ENCODE assay signal across 9 cellular contexts in genomic region chr5:31186672-31187267, GRCh38. TPM values are rescaled to one million over a fixed set of nuclear protein-coding genes. Genes with fewer than 3 reads are reported as not detected.
DNase-seq lines count a peak whose midpoint lies in the region; ATAC-seq and TF ChIP-seq lines count a peak whose summit lies in the region.
"Had no signal": no experiment of that assay in that cellular context is flagged by ENCODE, and none has a peak within 500 bp of the region (broad histone marks: within the 10 kb centered on the region; RNA-seq: fewer than 3 reads in every experiment).

No MANE protein-coding gene starts in this region.

- no peak overlapping the region for H3K4me3 ChIP-seq in PC-9
- H3K4me3 ChIP-seq in esophagus squamous epithelium, result no peak overlapping the region
- H3K4me3 ChIP-seq in retinal pigment epithelial cell (ENCODE audit: low read length), result no peak overlapping the region

- peak; percentile 48 for ATAC-seq in HG03469 (IDR thresholded peaks at IDR 0.05; ENCODE audit: unreplicated experiment)
- ATAC-seq in activated naive CD4-positive, alpha-beta T cell treated with anti-CD3 and anti-CD28 coated beads, Interleukin-2, amount 50 U/mL, for 72 hours, result no peak
- ATAC-seq: naive thymus-derived CD8-positive, alpha-beta T cell had no signal

- CTCF ChIA-PET in PC-9 (lab: Charles Lee), result interaction anchor here (0.6 to 1.2 kb wide), 3 partner anchors 12 to 1146 kb away, joined by 3 to 5 read pairs (median 4); no protein-coding TSS in a partner anchor

- H3K9me3 ChIP-seq in PC-9 (ENCODE audit: insufficient read depth, low read depth), result no peaks in the 10 kb centered on the region
- no peaks in the 10 kb centered on the region for H3K9me3 ChIP-seq in esophagus squamous epithelium

- no peaks in the 10 kb centered on the region for H3K36me3 Mint-ChIP-seq in activated CD4-positive, alpha-beta T cell treated with anti-CD3 and anti-CD28 coated beads, Interleukin-2, amount 10 ng/mL, durations not matched to agents 24 days and 14 days (ENCODE audit: low read depth)
- no peaks in the 10 kb centered on the region for H3K36me3 Mint-ChIP-seq in activated naive CD4-positive, alpha-beta T cell treated with anti-CD3 and anti-CD28 coated beads, Interleukin-2, amount 50 U/mL, for 72 hours
- H3K36me3 Mint-ChIP-seq: naive thymus-derived CD8-positive, alpha-beta T cell had no signal

- no peaks in the 10 kb centered on the region for H3K9me3 Mint-ChIP-seq in activated CD4-positive, alpha-beta T cell treated with anti-CD3 and anti-CD28 coated beads, Interleukin-2, amount 10 ng/mL, durations not matched to agents 24 days and 14 days
- H3K9me3 Mint-ChIP-seq in activated naive CD4-positive, alpha-beta T cell treated with anti-CD3 and anti-CD28 coated beads, Interleukin-2, amount 50 U/mL, for 72 hours, result peaks cover 0 to 3% of the 10 kb centered on the region in 2 donors

- WGBS in esophagus squamous epithelium, 2 donors, result 22 to 29% methylated on average over 5 of the region's 5 CpGs

- intact Hi-C loops in PC-9 (cut with micrococcal nuclease; ENCODE audit: unreplicated experiment) (loop anchor here (1.0 kb wide), 1 partner anchor 785 kb away; no protein-coding TSS in a partner anchor), esophagus squamous epithelium (cut with DNase I) (no loop called here)
- intact Hi-C loops in activated CD4-positive, alpha-beta T cell treated with anti-CD3 and anti-CD28 coated beads, Interleukin-2, amount 10 ng/mL, durations not matched to agents 24 days and 14 days (cut with micrococcal nuclease), result no loop called here

- peak; percentile 50 for DNase-seq in EH (ENCODE audit: low read depth)
- DNase-seq in PC-9, result no peak
- DNase-seq in esophagus squamous epithelium (lab: John Stamatoyannopoulos, UW), result no peak
- no peak for DNase-seq in retinal pigment epithelial cell (ENCODE audit: low read depth)
- DNase-seq in activated CD4-positive, alpha-beta T cell treated with anti-CD3 and anti-CD28 coated beads, Interleukin-2, amount 10 ng/mL, durations not matched to agents 24 days and 14 days, result no peak
- no peak for DNase-seq in activated naive CD4-positive, alpha-beta T cell treated with anti-CD3 and anti-CD28 coated beads, Interleukin-2, amount 50 U/mL, for 72 hours (ENCODE audit: low spot score in 2 of 2)
- no peak for DNase-seq in activated naive CD4-positive, alpha-beta T cell (lab: John Stamatoyannopoulos, UW)

- no TSS peak for BruUV-seq in PC-9 (replicated peaks; lab: Mats Ljungman, UMichigan)

- POLR2A ChIA-PET in PC-9 (lab: Charles Lee; ENCODE audit: unreplicated experiment), result no interaction called here

- no peak overlapping the region for H3K27ac ChIP-seq in PC-9
- no peak overlapping the region for H3K27ac ChIP-seq in esophagus squamous epithelium

- peaks cover under 1% of the 10 kb centered on the region for H3K27me3 Mint-ChIP-seq in activated CD4-positive, alpha-beta T cell treated with anti-CD3 and anti-CD28 coated beads, Interleukin-2, amount 10 ng/mL, durations not matched to agents 24 days and 14 days

- no peak overlapping the region for H3K4me3 Mint-ChIP-seq in activated CD4-positive, alpha-beta T cell treated with anti-CD3 and anti-CD28 coated beads, Interleukin-2, amount 10 ng/mL, durations not matched to agents 24 days and 14 days
- H3K4me3 Mint-ChIP-seq: naive thymus-derived CD8-positive, alpha-beta T cell had no signal

- no peaks in the 10 kb centered on the region for H3K79me2 ChIP-seq in PC-9 (ENCODE audit: low read depth)

- H3K27ac Mint-ChIP-seq in activated CD4-positive, alpha-beta T cell treated with anti-CD3 and anti-CD28 coated beads, Interleukin-2, amount 10 ng/mL, durations not matched to agents 24 days and 14 days, result no peak overlapping the region
- no peak overlapping the region for H3K27ac Mint-ChIP-seq in activated naive CD4-positive, alpha-beta T cell treated with anti-CD3 and anti-CD28 coated beads, Interleukin-2, amount 50 U/mL, for 72 hours
- H3K27ac Mint-ChIP-seq: naive thymus-derived CD8-positive, alpha-beta T cell had no signal

- H2AFZ ChIP-seq in PC-9, result no peak overlapping the region

- H3K27me3 ChIP-seq in PC-9 (ENCODE audit: insufficient read depth, low read depth), result no peaks in the 10 kb centered on the region
- H3K27me3 ChIP-seq in esophagus squamous epithelium, result peaks cover 0 to 4% (median 0%) of the 10 kb centered on the region in 4 donors

- no peaks in the 10 kb centered on the region for H3K4me1 ChIP-seq in PC-9 (replicated peaks; ENCODE audit: insufficient read depth)
- no peaks in the 10 kb centered on the region for H3K4me1 ChIP-seq in esophagus squamous epithelium

- no peaks in the 10 kb centered on the region for H3K4me1 Mint-ChIP-seq in activated CD4-positive, alpha-beta T cell treated with anti-CD3 and anti-CD28 coated beads, Interleukin-2, amount 10 ng/mL, durations not matched to agents 24 days and 14 days
- H3K4me1 Mint-ChIP-seq: naive thymus-derived CD8-positive, alpha-beta T cell had no signal

- TF ChIP-seq CTCF in PC-9 (conservative IDR thresholded peaks at IDR 0.05) (peak; percentile 97), esophagus squamous epithelium (IDR thresholded peaks at IDR 0.05) (peak; percentile 24 to 75 (median 48)), retinal pigment epithelial cell (conservative IDR thresholded peaks at IDR 0.05; ENCODE audit: low read depth, low read length) (peak; percentile 79)

- no peaks in the 10 kb centered on the region for H3F3A ChIP-seq in PC-9 (ENCODE audit: insufficient read depth, low read depth)

- no peaks in the 10 kb centered on the region for H3K9me2 ChIP-seq in PC-9 (ENCODE audit: insufficient read depth)

- no peaks in the 10 kb centered on the region for H4K20me1 ChIP-seq in PC-9 (ENCODE audit: insufficient read depth)

- H3K4me2 ChIP-seq in PC-9, result no peak overlapping the region

- no peak for TF ChIP-seq POLR2A in esophagus squamous epithelium (IDR thresholded peaks at IDR 0.05)

- H3K36me3 ChIP-seq in PC-9 (ENCODE audit: low read depth) (no peaks in the 10 kb centered on the region), esophagus squamous epithelium (no peaks in the 10 kb centered on the region)

RNA-seq across cellular contexts. Expression of gene CDH6, which starts 6.7 kb away (rescaled TPM):
- total RNA-seq in PC-9 (2021) (not detected in 2 replicates), esophagus squamous epithelium (1 to 10 TPM; 1.5 to 5.0 (median 4.2) TPM)
- not detected in 2 replicates for total RNA-seq in activated CD4-positive, alpha-beta T cell treated with anti-CD3 and anti-CD28 coated beads, Interleukin-2, amount 10 ng/mL, durations not matched to agents 24 days and 14 days
- total RNA-seq in activated naive CD4-positive, alpha-beta T cell treated with anti-CD3 and anti-CD28 coated beads, Interleukin-2, amount 50 U/mL, for 72 hours, result not detected
- total RNA-seq: naive thymus-derived CD8-positive, alpha-beta T cell had no signal
